20 cellular contexts compared by ENCODE assay signal in genomic region chr5:50655810-50656205, GRCh38. TPM values are rescaled to one million over a fixed set of nuclear protein-coding genes. Genes with fewer than 3 reads are reported as not detected.
DNase-seq lines count a peak whose midpoint lies in the region; ATAC-seq and TF ChIP-seq lines count a peak whose summit lies in the region.
"Had no signal": no experiment of that assay in that cellular context is flagged by ENCODE, and none has a peak within 500 bp of the region (broad histone marks: within the 10 kb centered on the region; RNA-seq: fewer than 3 reads in every experiment).

No MANE protein-coding gene starts in this region.

- no peaks in the 10 kb centered on the region for H3K9me3 Mint-ChIP-seq in activated T-cell treated with anti-CD3 and anti-CD28 coated beads, Interleukin-2, amount 50 U/mL, for 72 hours
- no peaks in the 10 kb centered on the region for H3K9me3 Mint-ChIP-seq in activated T-cell treated with anti-CD3 and anti-CD28 coated beads, Interleukin-2, amount 50 U/mL, for 24 hours
- H3K9me3 Mint-ChIP-seq in activated T-helper 17 cell treated with anti-CD3 and anti-CD28 coated beads, Interleukin-2, amount 50 U/mL, for 72 hours, result no peaks in the 10 kb centered on the region
- H3K9me3 Mint-ChIP-seq: endodermal cell had no signal

- 80 to 86% methylated on average over 2 of the region's 2 CpGs for WGBS in tibial nerve, 2 donors

- CTCF ChIA-PET in PC-9 (lab: Charles Lee), result no interaction called here

- no peak for TF ChIP-seq POLR2A in tibial nerve (IDR thresholded peaks at IDR 0.05)

- BruUV-seq in PC-9 (replicated peaks; lab: Mats Ljungman, UMichigan), result no TSS peak

- no peaks in the 10 kb centered on the region for H3K9me2 ChIP-seq in PC-9 (ENCODE audit: insufficient read depth)

- H3K4me3 ChIP-seq in PC-9 (no peak overlapping the region), tibial nerve (no peak overlapping the region)
- H3K4me3 ChIP-seq: spleen, upper lobe of right lung had no signal

- H2AFZ ChIP-seq in PC-9, result no peak overlapping the region

- H3K36me3 ChIP-seq in PC-9 (ENCODE audit: low read depth) (no peaks in the 10 kb centered on the region), tibial nerve (no peaks in the 10 kb centered on the region)
- H3K36me3 ChIP-seq: spleen, upper lobe of right lung had no signal

- H3K4me2 ChIP-seq in PC-9, result no peak overlapping the region

- TF ChIP-seq CTCF in PC-9 (conservative IDR thresholded peaks at IDR 0.05) (no peak), tibial nerve (IDR thresholded peaks at IDR 0.05) (no peak)

- no peak overlapping the region for H3K4me3 Mint-ChIP-seq in activated T-cell treated with anti-CD3 and anti-CD28 coated beads, Interleukin-2, amount 50 U/mL, for 72 hours
- H3K4me3 Mint-ChIP-seq in activated T-cell treated with anti-CD3 and anti-CD28 coated beads, Interleukin-2, amount 50 U/mL, for 24 hours, result no peak overlapping the region
- H3K4me3 Mint-ChIP-seq in activated T-helper 17 cell treated with anti-CD3 and anti-CD28 coated beads, Interleukin-2, amount 50 U/mL, for 72 hours, result no peak overlapping the region
- H3K4me3 Mint-ChIP-seq: activated CD8-positive, alpha-beta T cell treated with anti-CD3 and anti-CD28 coated beads for 36 hours; CD4-positive, CD25-positive, alpha-beta regulatory T cell; endodermal cell had no signal

- POLR2A ChIA-PET in PC-9 (lab: Charles Lee; ENCODE audit: unreplicated experiment), result no interaction called here

- peaks cover 18% of the 10 kb centered on the region for H3K4me1 ChIP-seq in PC-9 (replicated peaks; ENCODE audit: insufficient read depth)
- H3K4me1 ChIP-seq in tibial nerve, result no peaks in the 10 kb centered on the region
- H3K4me1 ChIP-seq: upper lobe of right lung had no signal

- no peaks in the 10 kb centered on the region for H4K20me1 ChIP-seq in PC-9 (ENCODE audit: insufficient read depth)

- H3K9me3 ChIP-seq in PC-9 (ENCODE audit: insufficient read depth, low read depth) (no peaks in the 10 kb centered on the region), tibial nerve (no peaks in the 10 kb centered on the region)
- H3K9me3 ChIP-seq: spleen, upper lobe of right lung had no signal

- H3K27ac Mint-ChIP-seq in activated T-cell treated with anti-CD3 and anti-CD28 coated beads, Interleukin-2, amount 50 U/mL, for 72 hours, result peak overlapping the region; percentile 43
- H3K27ac Mint-ChIP-seq in activated T-cell treated with anti-CD3 and anti-CD28 coated beads, Interleukin-2, amount 50 U/mL, for 24 hours, result no peak overlapping the region
- no peak overlapping the region for H3K27ac Mint-ChIP-seq in activated T-helper 17 cell treated with anti-CD3 and anti-CD28 coated beads, Interleukin-2, amount 50 U/mL, for 72 hours
- H3K27ac Mint-ChIP-seq: activated CD8-positive, alpha-beta T cell treated with anti-CD3 and anti-CD28 coated beads for 36 hours; endodermal cell had no signal

- no peaks in the 10 kb centered on the region; the same call in 1 of the 2 replicates for H3F3A ChIP-seq in PC-9 (ENCODE audit: insufficient read depth, low read depth)

- no peak for TF ChIP-seq EP300 in tibial nerve (IDR thresholded peaks at IDR 0.05)

- intact Hi-C loops in PC-9 (cut with micrococcal nuclease; ENCODE audit: unreplicated experiment), result no loop called here

- no peak for DNase-seq in activated T-cell treated with anti-CD3 and anti-CD28 coated beads, Interleukin-2, amount 50 U/mL, for 72 hours
- no peak for DNase-seq in activated T-cell treated with anti-CD3 and anti-CD28 coated beads, Interleukin-2, amount 50 U/mL, for 24 hours
- DNase-seq in PC-9, result peak; percentile 42 to 58
- DNase-seq in left lobe of liver (ENCODE audit: low spot score), result no peak
- peak; percentile 50 for DNase-seq in ureter (ENCODE audit: low spot score)
- no peak for DNase-seq in hippocampal formation (lab: John Stamatoyannopoulos, UW)
- no peak for DNase-seq in tibial nerve (ENCODE audit: low spot score in 2 of 2)
- DNase-seq: activated CD8-positive, alpha-beta T cell treated with anti-CD3 and anti-CD28 coated beads for 36 hours; CD4-positive, CD25-positive, alpha-beta regulatory T cell; endodermal cell; foreskin fibroblast; GDM1; left cardiac atrium; NCI-H1930; NCI-H69; posterior cingulate gyrus; spleen; SW 1271; upper lobe of right lung had no signal

- H3K79me2 ChIP-seq in PC-9 (ENCODE audit: low read depth), result no peaks in the 10 kb centered on the region

- H3K27ac ChIP-seq in PC-9, result no peak overlapping the region
- no peak overlapping the region for H3K27ac ChIP-seq in tibial nerve
- H3K27ac ChIP-seq: upper lobe of right lung had no signal

- H3K27me3 Mint-ChIP-seq in activated T-cell treated with anti-CD3 and anti-CD28 coated beads, Interleukin-2, amount 50 U/mL, for 72 hours (ENCODE audit: low read depth), result no peaks in the 10 kb centered on the region
- no peaks in the 10 kb centered on the region for H3K27me3 Mint-ChIP-seq in activated T-cell treated with anti-CD3 and anti-CD28 coated beads, Interleukin-2, amount 50 U/mL, for 24 hours
- no peaks in the 10 kb centered on the region for H3K27me3 Mint-ChIP-seq in activated T-helper 17 cell treated with anti-CD3 and anti-CD28 coated beads, Interleukin-2, amount 50 U/mL, for 72 hours
- H3K27me3 Mint-ChIP-seq: activated CD8-positive, alpha-beta T cell treated with anti-CD3 and anti-CD28 coated beads for 36 hours had no signal

- peaks cover 0 to 3% of the 10 kb centered on the region in 2 donors for H3K36me3 Mint-ChIP-seq in activated T-cell treated with anti-CD3 and anti-CD28 coated beads, Interleukin-2, amount 50 U/mL, for 72 hours (ENCODE audit: insufficient read depth in 2 of 2)
- no peaks in the 10 kb centered on the region for H3K36me3 Mint-ChIP-seq in activated T-cell treated with anti-CD3 and anti-CD28 coated beads, Interleukin-2, amount 50 U/mL, for 24 hours (ENCODE audit: low read depth)
- H3K36me3 Mint-ChIP-seq in activated T-helper 17 cell treated with anti-CD3 and anti-CD28 coated beads, Interleukin-2, amount 50 U/mL, for 72 hours (ENCODE audit: low read depth), result no peaks in the 10 kb centered on the region
- H3K36me3 Mint-ChIP-seq: CD4-positive, CD25-positive, alpha-beta regulatory T cell had no signal

- ATAC-seq in activated T-cell treated with anti-CD3 and anti-CD28 coated beads, Interleukin-2, amount 50 U/mL, for 72 hours (replicated peaks in 1 of 2), result no peak
- peak; percentile 61 for ATAC-seq in left lobe of liver
- no peak for ATAC-seq in activated T-helper 17 cell treated with anti-CD3 and anti-CD28 coated beads, Interleukin-2, amount 50 U/mL, for 72 hours (replicated peaks)
- ATAC-seq: activated CD8-positive, alpha-beta T cell treated with anti-CD3 and anti-CD28 coated beads for 36 hours; left cardiac atrium; upper lobe of right lung had no signal

- H3K27me3 ChIP-seq in PC-9 (ENCODE audit: insufficient read depth, low read depth) (no peaks in the 10 kb centered on the region), tibial nerve (no peaks in the 10 kb centered on the region)
- H3K27me3 ChIP-seq: spleen, upper lobe of right lung had no signal

- peaks cover 13% of the 10 kb centered on the region for H3K4me1 Mint-ChIP-seq in activated T-cell treated with anti-CD3 and anti-CD28 coated beads, Interleukin-2, amount 50 U/mL, for 72 hours (ENCODE audit: low read depth)
- peaks cover 14% of the 10 kb centered on the region for H3K4me1 Mint-ChIP-seq in activated T-cell treated with anti-CD3 and anti-CD28 coated beads, Interleukin-2, amount 50 U/mL, for 24 hours (ENCODE audit: low read depth)
- H3K4me1 Mint-ChIP-seq in activated T-helper 17 cell treated with anti-CD3 and anti-CD28 coated beads, Interleukin-2, amount 50 U/mL, for 72 hours, result peaks cover 5% of the 10 kb centered on the region
- H3K4me1 Mint-ChIP-seq: endodermal cell had no signal

RNA-seq across cellular contexts. Expression of gene PARP8, which starts 10.6 kb away (rescaled TPM):
- 10 to 100 TPM; 53.3 to 61.0 TPM for total RNA-seq in activated T-cell treated with anti-CD3 and anti-CD28 coated beads, Interleukin-2, amount 50 U/mL, for 72 hours
- 15.8 and 17.6 TPM in 2 replicates for total RNA-seq in PC-9 (2021)
- 5.2 TPM for total RNA-seq in left lobe of liver
- 58.4 TPM for total RNA-seq in ureter
- 10 to 100 TPM; 10.4 to 24.7 (median 18.8) TPM for total RNA-seq in tibial nerve
- total RNA-seq in activated T-helper 17 cell treated with anti-CD3 and anti-CD28 coated beads, Interleukin-2, amount 50 U/mL, for 72 hours, result 10 to 100 TPM; 32.4 to 57.2 TPM

Comparison
In these comparisons a context has a peak if more than half of its experiments do, and no peak if none do; other contexts are left out.
1. DNase-seq: peak in PC-9 (2 of 2) and ureter (single experiment); none in activated T-cell treated with anti-CD3 and anti-CD28 coated beads, Interleukin-2, amount 50 U/mL, for 72 hours (0 of 2), activated T-cell treated with anti-CD3 and anti-CD28 coated beads, Interleukin-2, amount 50 U/mL, for 24 hours (single experiment), left lobe of liver (single experiment), hippocampal formation (0 of 2) and tibial nerve (0 of 2).